In the genomic region with DNA sequence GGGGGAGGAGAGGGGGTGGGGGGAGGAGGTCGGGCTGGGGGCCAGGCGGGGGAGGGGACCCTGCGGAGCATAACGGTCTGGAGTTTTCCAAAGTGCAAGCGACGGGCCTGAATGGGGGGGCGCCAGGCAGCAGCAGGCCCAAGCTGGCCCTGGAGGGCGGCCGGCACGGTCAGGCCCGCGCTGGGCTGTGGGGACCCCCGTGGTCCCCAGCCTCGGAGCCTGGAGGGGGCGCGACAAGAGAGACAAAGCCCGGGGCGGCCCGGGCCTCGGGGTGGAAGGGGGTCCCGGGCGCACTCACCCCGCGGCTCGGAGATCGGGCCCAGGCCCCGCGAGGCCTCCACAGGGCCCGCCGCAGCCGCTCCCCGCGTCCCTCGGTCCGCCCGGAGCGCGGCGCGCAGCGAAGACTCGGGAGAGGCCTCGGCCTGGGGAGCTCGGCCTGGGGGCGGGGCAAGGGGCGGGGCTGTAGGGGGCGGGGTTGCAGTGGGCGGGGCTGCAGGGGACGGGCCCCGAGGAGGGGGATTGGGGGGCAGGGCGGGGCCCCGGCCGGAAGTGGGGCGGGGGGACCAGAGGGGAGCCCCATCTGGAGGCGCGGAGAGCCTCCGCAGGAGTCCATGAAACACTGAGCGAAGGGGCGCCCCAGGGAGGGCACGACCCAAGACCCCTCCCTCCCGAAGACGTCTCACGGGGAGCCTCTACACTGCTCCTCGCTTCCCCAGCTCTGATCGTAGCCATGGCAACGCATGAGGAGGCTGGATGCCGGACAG, we compare ENCODE assay signal across 8 cellular contexts. TPM values are rescaled to one million over a fixed set of nuclear protein-coding genes. Genes with fewer than 3 reads are reported as not detected.
DNase-seq lines count a peak whose midpoint lies in the region; ATAC-seq and TF ChIP-seq lines count a peak whose summit lies in the region.

No MANE protein-coding gene starts in this region.

- peaks cover 31% of the 10 kb centered on the region for H3K79me2 ChIP-seq in DOHH2 (ENCODE audit: control insufficient read depth, low read length)

- no peaks in the 10 kb centered on the region for H3K9me3 ChIP-seq in DOHH2 (ENCODE audit: control insufficient read depth, insufficient read depth, low read length)
- H3K9me3 ChIP-seq in liver (ENCODE audit: control insufficient read depth in 4 of 4, low read length in 3 of 4), result no peaks in the 10 kb centered on the region

- peak overlapping the region; percentile 61 for H3K27ac ChIP-seq in DOHH2 (ENCODE audit: low read depth, low read length)
- H3K27ac ChIP-seq in liver (ENCODE audit: low read depth in 1 of 2, low read length in 2 of 2), result peak overlapping the region in 1 of 2 donors; percentile 37

- H3K4me1 ChIP-seq in DOHH2 (ENCODE audit: control insufficient read depth, low read length) (peaks cover 47% of the 10 kb centered on the region), liver (ENCODE audit: control insufficient read depth in 4 of 4, insufficient read depth in 4 of 4, low read length in 3 of 4) (peaks cover 1 to 25% (median 12%) of the 10 kb centered on the region in 4 donors)

- ATAC-seq in HG03565 (IDR thresholded peaks at IDR 0.05; ENCODE audit: unreplicated experiment), result no peak

- no peaks in the 10 kb centered on the region for H3F3A ChIP-seq in DOHH2 (ENCODE audit: control insufficient read depth, insufficient read depth)

- H3K36me3 ChIP-seq in DOHH2 (ENCODE audit: control insufficient read depth, low read length) (no peaks in the 10 kb centered on the region), liver (ENCODE audit: control insufficient read depth in 4 of 4, insufficient read depth in 3 of 4, low read depth in 1 of 4, low read length in 3 of 4) (no peaks in the 10 kb centered on the region)

- H3K4me2 ChIP-seq in DOHH2 (ENCODE audit: low read length), result peak overlapping the region; percentile 81

- no peaks in the 10 kb centered on the region for H3K27me3 ChIP-seq in DOHH2 (ENCODE audit: control insufficient read depth, low read length)
- H3K27me3 ChIP-seq in liver (ENCODE audit: control insufficient read depth in 4 of 4, insufficient read depth in 4 of 4, low read length in 3 of 4), result no peaks in the 10 kb centered on the region

- TF ChIP-seq CTCF in DOHH2 (IDR thresholded peaks at IDR 0.05; ENCODE audit: low read depth, low read length, poor library complexity, severe bottlenecking) (no peak), liver (IDR thresholded peaks at IDR 0.05; ENCODE audit: low read depth, low read length, missing input control) (no peak)

- WGBS in liver, result 3% methylated on average over 67 of the region's 67 CpGs

- DNase-seq in KBM-7 (peak; percentile 40), dermis blood vessel endothelial cell (peak; percentile 49), NCI-H2107 (lab: John Stamatoyannopoulos, UW) (no peak)
- DNase-seq in activated CD4-positive, alpha-beta T cell treated with anti-CD3 and anti-CD28 coated beads for 48 hours, result peak; percentile 63
- DNase-seq in stimulated activated CD4-positive, alpha-beta T cell treated with anti-CD3 and anti-CD28 coated beads, Interleukin-2, amount 100 ng/mL, for 48 hours, result peak; percentile 30 to 60

- no peak overlapping the region for H3K9ac ChIP-seq in liver (ENCODE audit: low read depth in 1 of 2, low read length in 2 of 2)

- no peak for TF ChIP-seq RAD21 in liver (IDR thresholded peaks at IDR 0.05)

- H3K4me3 ChIP-seq in DOHH2 (ENCODE audit: low read length), result peak overlapping the region; percentile 77
- peak overlapping the region in 2 of 3 donors; percentile 51 to 60 for H3K4me3 ChIP-seq in liver (ENCODE audit: low read depth in 1 of 3, low read length in 3 of 3)

- in situ Hi-C loops in KBM-7 (cut with MboI; ENCODE audit: low pct_unique_long_range_greater_than_20kb, low sequenced_read_pairs), result no loop called here

- H3K9me2 ChIP-seq in DOHH2 (replicated peaks; ENCODE audit: control insufficient read depth, low read length), result no peaks in the 10 kb centered on the region

- H4K20me1 ChIP-seq in DOHH2 (ENCODE audit: control insufficient read depth, insufficient read depth, low read depth, low read length), result 0 out of 2 replicates have a peak, but pooled peaks cover 5% of the 10 kb centered on the region

TF ChIP-seq in liver, 16 proteins besides CTCF, POLR2A, EP300 and RAD21:
- TF ChIP-seq, protein P1, sequence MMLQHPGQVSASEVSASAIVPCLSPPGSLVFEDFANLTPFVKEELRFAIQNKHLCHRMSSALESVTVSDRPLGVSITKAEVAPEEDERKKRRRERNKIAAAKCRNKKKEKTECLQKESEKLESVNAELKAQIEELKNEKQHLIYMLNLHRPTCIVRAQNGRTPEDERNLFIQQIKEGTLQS (IDR thresholded peaks at IDR 0.05), result no peak
- TF ChIP-seq HNF4A (conservative IDR thresholded peaks at IDR 0.05) (no peak), NR2F2 (IDR thresholded peaks at IDR 0.05) (no peak), RXRA (IDR thresholded peaks at IDR 0.05) (no peak), JUND (IDR thresholded peaks at IDR 0.05) (no peak), FOXA2 (IDR thresholded peaks at IDR 0.05) (no peak), GABPA (IDR thresholded peaks at IDR 0.05 in 1 of 2, conservative IDR thresholded peaks at IDR 0.05 in 1 of 2) (no peak), YY1 (IDR thresholded peaks at IDR 0.05) (no peak), SP1 (IDR thresholded peaks at IDR 0.05) (no peak), HNF4G (IDR thresholded peaks at IDR 0.05) (no peak), EGR1 (IDR thresholded peaks at IDR 0.05; ENCODE audit: low read depth in 2 of 2) (no peak), MAX (IDR thresholded peaks at IDR 0.05) (no peak), FOXA1 (IDR thresholded peaks at IDR 0.05) (no peak), TAF1 (conservative IDR thresholded peaks at IDR 0.05) (no peak), ZBTB33 (IDR thresholded peaks at IDR 0.05) (no peak)
- TF ChIP-seq, protein P2, sequence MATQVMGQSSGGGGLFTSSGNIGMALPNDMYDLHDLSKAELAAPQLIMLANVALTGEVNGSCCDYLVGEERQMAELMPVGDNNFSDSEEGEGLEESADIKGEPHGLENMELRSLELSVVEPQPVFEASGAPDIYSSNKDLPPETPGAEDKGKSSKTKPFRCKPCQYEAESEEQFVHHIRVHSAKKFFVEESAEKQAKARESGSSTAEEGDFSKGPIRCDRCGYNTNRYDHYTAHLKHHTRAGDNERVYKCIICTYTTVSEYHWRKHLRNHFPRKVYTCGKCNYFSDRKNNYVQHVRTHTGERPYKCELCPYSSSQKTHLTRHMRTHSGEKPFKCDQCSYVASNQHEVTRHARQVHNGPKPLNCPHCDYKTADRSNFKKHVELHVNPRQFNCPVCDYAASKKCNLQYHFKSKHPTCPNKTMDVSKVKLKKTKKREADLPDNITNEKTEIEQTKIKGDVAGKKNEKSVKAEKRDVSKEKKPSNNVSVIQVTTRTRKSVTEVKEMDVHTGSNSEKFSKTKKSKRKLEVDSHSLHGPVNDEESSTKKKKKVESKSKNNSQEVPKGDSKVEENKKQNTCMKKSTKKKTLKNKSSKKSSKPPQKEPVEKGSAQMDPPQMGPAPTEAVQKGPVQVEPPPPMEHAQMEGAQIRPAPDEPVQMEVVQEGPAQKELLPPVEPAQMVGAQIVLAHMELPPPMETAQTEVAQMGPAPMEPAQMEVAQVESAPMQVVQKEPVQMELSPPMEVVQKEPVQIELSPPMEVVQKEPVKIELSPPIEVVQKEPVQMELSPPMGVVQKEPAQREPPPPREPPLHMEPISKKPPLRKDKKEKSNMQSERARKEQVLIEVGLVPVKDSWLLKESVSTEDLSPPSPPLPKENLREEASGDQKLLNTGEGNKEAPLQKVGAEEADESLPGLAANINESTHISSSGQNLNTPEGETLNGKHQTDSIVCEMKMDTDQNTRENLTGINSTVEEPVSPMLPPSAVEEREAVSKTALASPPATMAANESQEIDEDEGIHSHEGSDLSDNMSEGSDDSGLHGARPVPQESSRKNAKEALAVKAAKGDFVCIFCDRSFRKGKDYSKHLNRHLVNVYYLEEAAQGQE (IDR thresholded peaks at IDR 0.05), result no peak

RNA-seq across cellular contexts. Expression of gene PTPRS, which starts 47.6 kb away (rescaled TPM):
- total RNA-seq in dermis blood vessel endothelial cell, result 17.5 and 26.2 TPM in 2 replicates
- 10 to 100 TPM; 33.2 to 49.7 TPM for total RNA-seq in liver
- 1 to 10 TPM; 1.3 to 7.3 TPM for polyA plus RNA-seq in liver
